In the genomic region with DNA sequence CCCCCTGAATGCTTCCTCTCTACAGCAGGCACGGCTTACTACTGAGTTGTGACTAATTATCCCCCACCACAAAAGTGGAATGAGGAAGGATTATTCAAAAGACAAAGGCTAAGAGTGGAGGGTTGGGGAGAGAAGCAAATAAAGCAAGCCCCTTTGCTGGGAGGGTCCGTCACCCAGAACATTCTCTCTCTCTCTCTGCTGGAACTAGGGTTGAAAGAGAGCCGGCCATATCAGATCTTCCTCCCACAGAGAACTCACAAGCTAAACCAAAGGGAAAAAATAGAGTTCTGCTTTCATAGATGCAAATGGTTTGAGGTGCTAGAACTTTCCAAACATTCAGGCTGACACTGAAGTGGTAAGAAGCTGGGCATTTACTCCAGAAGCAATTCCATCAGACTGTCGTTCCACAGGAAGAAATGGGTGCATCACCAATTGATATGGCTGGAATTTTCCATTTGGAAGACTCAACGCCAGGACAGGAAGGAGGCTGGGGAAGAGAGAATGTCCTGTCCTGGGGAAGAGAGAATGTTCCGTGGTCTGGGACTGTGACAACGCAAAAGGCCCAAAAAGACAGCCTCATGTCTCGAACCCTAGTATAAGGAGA, we compare ENCODE assay signal across 11 cellular contexts. TPM values are rescaled to one million over a fixed set of nuclear protein-coding genes. Genes with fewer than 3 reads are reported as not detected.
DNase-seq lines count a peak whose midpoint lies in the region; ATAC-seq and TF ChIP-seq lines count a peak whose summit lies in the region.
"Had no signal": no experiment of that assay in that cellular context is flagged by ENCODE, and none has a peak within 500 bp of the region (broad histone marks: within the 10 kb centered on the region; RNA-seq: fewer than 3 reads in every experiment).

No MANE protein-coding gene starts in this region.

- TF ChIP-seq POLR2A in stomach (IDR thresholded peaks at IDR 0.05), result no peak

- H3K9me3 ChIP-seq in HEK293 (ENCODE audit: control insufficient read depth, insufficient read depth, low read depth, low read length), result no peaks in the 10 kb centered on the region
- H3K9me3 ChIP-seq in stomach, result no peaks in the 10 kb centered on the region
- no peaks in the 10 kb centered on the region for H3K9me3 ChIP-seq in mucosa of descending colon

- H3K4me1 ChIP-seq in HEK293 (ENCODE audit: control insufficient read depth, insufficient read depth, low read length) (peaks cover 46% of the 10 kb centered on the region), stomach (peaks cover 70 to 99% (median 86%) of the 10 kb centered on the region in 4 donors), mucosa of descending colon (ENCODE audit: low read depth) (peaks cover 41% of the 10 kb centered on the region)

- POLR2A ChIA-PET in HEK293 (lab: Yijun Ruan, JAX), result interaction anchor here (0.5 to 1.6 kb wide), 3 partner anchors 10 to 58 kb away, joined by 3 to 4 read pairs (median 3); no protein-coding TSS in a partner anchor

- 56 to 63% (median 59%) methylated on average over 8 of the region's 8 CpGs for WGBS in stomach, 5 donors

- H3K4me3 ChIP-seq in HEK293 (ENCODE audit: low read depth, low read length) (no peak overlapping the region), astrocyte of the spinal cord (ENCODE audit: low read depth, low read length) (no peak overlapping the region), stomach (no peak overlapping the region), mucosa of descending colon (no peak overlapping the region)
- H3K4me3 ChIP-seq: PC-9 had no signal

- DNase-seq in astrocyte of the spinal cord (ENCODE audit: low read depth, low spot score) (peak; percentile 17), stomach (no peak), mucosa of descending colon (no peak), NCI-H2196 (lab: John Stamatoyannopoulos, UW; ENCODE audit: unreplicated experiment) (no peak), SK-N-DZ (ENCODE audit: low spot score) (no peak), RPMI8226 (no peak)
- DNase-seq: activated CD8-positive, alpha-beta memory T cell treated with anti-CD3 and anti-CD28 coated beads, Interleukin-2, amount 50 U/mL, for 4 hours; DND-41; PC-9 had no signal

- no peak for ATAC-seq in mucosa of descending colon

- no peak for TF ChIP-seq CTCF in HEK293 (tag by site-specific recombination; IDR thresholded peaks at IDR 0.05)
- TF ChIP-seq CTCF in astrocyte of the spinal cord (IDR thresholded peaks at IDR 0.05; ENCODE audit: low read depth, low read length), result no peak
- TF ChIP-seq CTCF in stomach (IDR thresholded peaks at IDR 0.05), result no peak
- no peak for TF ChIP-seq CTCF in mucosa of descending colon (IDR thresholded peaks at IDR 0.05)

- intact Hi-C loops in stomach (cut with DNase I; ENCODE audit: low total_unique reads) (no loop called here), mucosa of descending colon (cut with DNase I, micrococcal nuclease) (no loop called here)

- CTCF ChIA-PET in HEK293 (lab: Yijun Ruan, JAX), result interaction anchor here (0.5 to 2.0 kb wide), 3 partner anchors 11 to 76 kb away, joined by 3 to 6 read pairs (median 4); no protein-coding TSS in a partner anchor

- in situ Hi-C loops in astrocyte of the spinal cord (cut with HindIII; ENCODE audit: low sequenced_read_pairs), result no loop called here

- H3K27me3 ChIP-seq in layer of hippocampus (ENCODE audit: control insufficient read depth, insufficient read depth, low read length) (no peaks in the 10 kb centered on the region), stomach (no peaks in the 10 kb centered on the region)

- H3K36me3 ChIP-seq in HEK293 (ENCODE audit: control insufficient read depth in 2 of 2, insufficient read depth in 1 of 2, low read length in 2 of 2) (peaks cover 0 to 48% of the 10 kb centered on the region in 2 experiments; a peak in 2 of 3 replicates), stomach (peaks cover 9 to 29% (median 27%) of the 10 kb centered on the region in 4 donors), mucosa of descending colon (ENCODE audit: low read depth) (peaks cover 4% of the 10 kb centered on the region)

- no peak for TF ChIP-seq EP300 in stomach (IDR thresholded peaks at IDR 0.05)

- H3K27ac ChIP-seq in HEK293 (ENCODE audit: extremely low read depth, low read depth, low read length), result no peak overlapping the region
- peak overlapping the region; percentile 89 for H3K27ac ChIP-seq in layer of hippocampus (ENCODE audit: low read depth, low read length)
- peak overlapping the region; percentile 65 to 100 (median 99) for H3K27ac ChIP-seq in stomach

TF ChIP-seq in HEK293, 187 proteins besides CTCF, POLR2A, EP300 and RAD21:
- TF ChIP-seq ZNF561 (tag by site-specific recombination; IDR thresholded peaks at IDR 0.05; ENCODE audit: borderline replicate concordance) (no peak), PRDM6 (tag by site-specific recombination; IDR thresholded peaks at IDR 0.05) (no peak), ZNF580 (tag by site-specific recombination; IDR thresholded peaks at IDR 0.05) (no peak), ZNF174 (tag by site-specific recombination; IDR thresholded peaks at IDR 0.05) (no peak), HOXC10 (CRISPR knock-in tag; IDR thresholded peaks at IDR 0.05) (no peak), HOXA7 (CRISPR knock-in tag; IDR thresholded peaks at IDR 0.05; ENCODE audit: borderline replicate concordance) (no peak), ZNF366 (tag by site-specific recombination; conservative IDR thresholded peaks at IDR 0.05) (no peak), ZNF341 (tag by site-specific recombination; IDR thresholded peaks at IDR 0.05; ENCODE audit: low read depth) (0 out of 2 replicates have a peak, but pooled peaks have one; percentile 7), ZNF600 (tag by site-specific recombination; IDR thresholded peaks at IDR 0.05) (peak; percentile 34; the same call in 1 of the 2 replicates), ZNF513 (tag by site-specific recombination; IDR thresholded peaks at IDR 0.05) (no peak), ZNF830 (tag by site-specific recombination; IDR thresholded peaks at IDR 0.05; ENCODE audit: low read depth) (no peak), KLF7 (tag by site-specific recombination; IDR thresholded peaks at IDR 0.05; ENCODE audit: borderline replicate concordance) (no peak), ZNF510 (tag by site-specific recombination; IDR thresholded peaks at IDR 0.05; ENCODE audit: insufficient replicate concordance) (no peak), ZNF157 (tag by site-specific recombination; IDR thresholded peaks at IDR 0.05) (no peak)

RNA-seq across cellular contexts. Expression of gene ZMYND8, which starts 7.9 kb away (rescaled TPM):
- 10 to 100 TPM; 25.9 to 82.6 (median 54.3) TPM for total RNA-seq in stomach
- polyA plus RNA-seq in stomach, result 10 to 100 TPM in 2 of 3 donors, 1 to 10 TPM in 1; 9.2 to 13.6 (median 12.7) TPM
- 10 to 100 TPM; 62.1 to 64.9 (median 62.1) TPM for total RNA-seq in mucosa of descending colon
- polyA plus RNA-seq in SK-N-DZ (2014; cell fraction: cytosol; rRNA removed), result 44.5 and 55.5 TPM in 2 replicates
- 49.4 and 91.3 TPM in 2 replicates for polyA plus RNA-seq in SK-N-DZ (2014; cell fraction: nucleus; rRNA removed)
